20 cellular contexts compared by ENCODE assay signal in the genomic region with DNA sequence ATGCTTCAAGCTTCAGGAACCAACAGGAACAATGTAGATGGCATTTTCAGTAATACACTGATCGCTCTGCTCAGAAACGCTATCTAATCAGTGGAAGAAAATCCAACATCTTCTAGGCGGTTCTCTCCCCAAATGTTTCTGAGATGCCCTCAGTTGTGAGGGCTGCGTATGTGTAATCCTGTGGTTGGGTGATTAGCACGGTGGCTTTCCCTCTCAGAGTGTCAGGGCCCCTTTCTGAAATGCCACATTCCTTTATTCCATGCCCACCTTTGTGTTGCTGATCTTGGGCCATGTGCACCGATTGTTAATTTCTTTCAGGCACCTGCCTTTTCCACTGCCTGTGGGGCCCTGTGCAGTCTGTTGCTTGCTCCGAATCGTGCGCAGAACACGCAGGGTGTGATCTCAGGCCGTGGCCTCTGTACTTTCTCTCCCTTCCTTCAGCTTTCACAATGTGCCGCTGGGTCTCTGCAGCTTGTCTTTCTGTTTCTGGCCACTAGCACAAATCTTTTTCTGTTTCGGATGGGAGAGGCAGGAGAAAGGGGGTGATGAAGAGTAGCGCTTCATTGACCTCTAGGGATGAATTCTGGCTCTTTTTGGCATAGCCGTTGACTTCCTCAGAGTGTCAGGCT.
"Had no signal": no experiment of that assay in that cellular context is flagged by ENCODE, and none has a peak within 500 bp of the region (broad histone marks: within the 10 kb centered on the region; RNA-seq: fewer than 3 reads in every experiment).

No MANE protein-coding gene starts in this region.

- ATAC-seq: Panc1, PC-3 had no signal

- H3K9ac ChIP-seq: SK-N-SH had no signal

- H3K4me2 ChIP-seq: SK-N-SH had no signal

- DNase-seq: KBM-7; MV-4-11; NCI-H1048; NCI-H1105; NCI-H1436 treated with DMSO at 0.1 percent for 48 hours; NCI-H1694; NCI-H1930; NCI-H2081; NCI-H2107; NCI-H2227 treated with DMSO at 0.1 percent for 48 hours; NCI-H446; NCI-H510A; NCI-H524 treated with DMSO at 0.1 percent for 48 hours; NK-92 treated with Interleukin-12 subunit alpha and Interleukin-12 subunit beta, amount 100 ng/mL, for 24 hours; PC-3; SHP77; SK-N-SH; SW 1271 had no signal

- H3K9me3 ChIP-seq: SK-N-SH had no signal

- H3K27ac ChIP-seq: RWPE1 had no signal

- H3K9me2 ChIP-seq: SK-N-SH had no signal
